ENCODE assay signal across 11 cellular contexts in genomic region chr19:17307876-17308377, GRCh38. TPM values are rescaled to one million over a fixed set of nuclear protein-coding genes. Genes with fewer than 3 reads are reported as not detected.
A peak's percentile ranks its signal among the peaks of the same experiment; 100 is the strongest.
DNase-seq lines count a peak whose midpoint lies in the region; ATAC-seq and TF ChIP-seq lines count a peak whose summit lies in the region.
"Had no signal": no experiment of that assay in that cellular context is flagged by ENCODE, and none has a peak within 500 bp of the region (broad histone marks: within the 10 kb centered on the region; RNA-seq: fewer than 3 reads in every experiment).

No MANE protein-coding gene starts in this region.

- H3K4ac ChIP-seq in H9 (ENCODE audit: low read depth, low read length) = no peak overlapping the region

- H3K27ac Mint-ChIP-seq in CD4-positive, CD25-positive, alpha-beta regulatory T cell = peak overlapping the region in 1 of 3 donors; percentile 93
- H3K27ac Mint-ChIP-seq in H9 (peak overlapping the region in 1 of 3 experiments; percentile 26; a peak in 1 of 7 replicates), natural killer cell (peak overlapping the region in 1 of 2 donors; percentile 27)
- H3K27ac Mint-ChIP-seq in activated naive CD8-positive, alpha-beta T cell treated with anti-CD3 and anti-CD28 coated beads for 36 hours = peak overlapping the region; percentile 40

- peaks cover 11 to 62% (median 31%) of the 10 kb centered on the region in 4 donors for H3K4me1 Mint-ChIP-seq in CD4-positive, CD25-positive, alpha-beta regulatory T cell
- peaks cover 29 to 39% of the 10 kb centered on the region in 2 experiments for H3K4me1 Mint-ChIP-seq in H9
- H3K4me1 Mint-ChIP-seq in activated naive CD8-positive, alpha-beta T cell treated with anti-CD3 and anti-CD28 coated beads for 36 hours = peaks cover 39% of the 10 kb centered on the region
- peaks cover 35 to 55% of the 10 kb centered on the region in 2 donors for H3K4me1 Mint-ChIP-seq in natural killer cell

- peaks cover 6% of the 10 kb centered on the region for H3K79me1 ChIP-seq in H9 (ENCODE audit: insufficient read depth, low read depth, low read length, poor library complexity, severe bottlenecking)

- H3T11ph ChIP-seq in H9 (ENCODE audit: low read length) = no peak overlapping the region

- intact Hi-C loops in natural killer cell (cut with micrococcal nuclease) = no loop called here
- intact Hi-C loops in left lung (cut with DNase I) = no loop called here

- peaks cover 7% of the 10 kb centered on the region; the same call in 1 of the 2 replicates for H3K79me2 ChIP-seq in H9 (ENCODE audit: insufficient read depth, low read length)

- peak overlapping the region in 3 of 4 donors; percentile 48 to 74 (median 72) for H3K4me3 Mint-ChIP-seq in CD4-positive, CD25-positive, alpha-beta regulatory T cell
- H3K4me3 Mint-ChIP-seq in H9 (peak overlapping the region; percentile 75 to 97), natural killer cell (peak overlapping the region; percentile 40)
- H3K4me3 Mint-ChIP-seq in activated naive CD8-positive, alpha-beta T cell treated with anti-CD3 and anti-CD28 coated beads for 36 hours = peak overlapping the region; percentile 91

- no peak overlapping the region for H2BK5ac ChIP-seq in H9 (ENCODE audit: insufficient read length, low read length)

- H3K4me2 ChIP-seq in H9 (ENCODE audit: insufficient read depth, insufficient read length, low read length) = no peak overlapping the region

- H3K36me3 Mint-ChIP-seq in CD4-positive, CD25-positive, alpha-beta regulatory T cell = peaks cover 5% of the 10 kb centered on the region
- H3K36me3 Mint-ChIP-seq in H9 (ENCODE audit: insufficient read depth in 1 of 3, low read depth in 3 of 3) = peaks cover 6 to 10% (median 7%) of the 10 kb centered on the region in 3 experiments; a peak in 5 of 7 replicates
- H3K36me3 Mint-ChIP-seq in activated naive CD8-positive, alpha-beta T cell treated with anti-CD3 and anti-CD28 coated beads for 36 hours = peaks cover 19% of the 10 kb centered on the region
- no peaks in the 10 kb centered on the region for H3K36me3 Mint-ChIP-seq in natural killer cell

- H3K27me3 Mint-ChIP-seq in CD4-positive, CD25-positive, alpha-beta regulatory T cell = no peaks in the 10 kb centered on the region
- H3K27me3 Mint-ChIP-seq in H9 (ENCODE audit: low read depth) (no peaks in the 10 kb centered on the region; the same call in 1 of the 2 replicates), natural killer cell (ENCODE audit: low read depth in 2 of 2) (no peaks in the 10 kb centered on the region)
- no peaks in the 10 kb centered on the region for H3K27me3 Mint-ChIP-seq in activated naive CD8-positive, alpha-beta T cell treated with anti-CD3 and anti-CD28 coated beads for 36 hours

- peaks cover 11% of the 10 kb centered on the region for H3K23me2 ChIP-seq in H9 (ENCODE audit: insufficient read length, low read depth, low read length, poor library complexity, severe bottlenecking)

- H3K27me3 ChIP-seq in CD4-positive, CD25-positive, alpha-beta regulatory T cell (ENCODE audit: control insufficient read depth, insufficient read depth, low read length) = no peaks in the 10 kb centered on the region
- H3K27me3 ChIP-seq in H9 (ENCODE audit: insufficient read depth, low read length) (no peaks in the 10 kb centered on the region), MG63 (no peaks in the 10 kb centered on the region), left lung (no peaks in the 10 kb centered on the region)

- no peak overlapping the region for H2BK15ac ChIP-seq in H9 (ENCODE audit: low read depth, low read length)

- no peaks in the 10 kb centered on the region for H4K20me1 ChIP-seq in H9 (ENCODE audit: control insufficient read depth, insufficient read depth, insufficient read length)

- no peak overlapping the region for H2BK12ac ChIP-seq in H9 (ENCODE audit: insufficient read length, low read depth, low read length)

- H4K8ac ChIP-seq in H9 (replicated peaks; ENCODE audit: insufficient read length, low read depth, low read length) = no peak overlapping the region

- H2AFZ ChIP-seq in H9 (ENCODE audit: low read length) = no peak overlapping the region

- no peak overlapping the region for H2BK120ac ChIP-seq in H9 (ENCODE audit: low read depth, low read length, poor library complexity, severe bottlenecking)

- no peak overlapping the region for H3K18ac ChIP-seq in H9 (ENCODE audit: insufficient read length, low read depth, low read length)

- no peak overlapping the region for H3K23ac ChIP-seq in H9 (ENCODE audit: insufficient read length, low read depth, low read length)

- no peak overlapping the region for H3K14ac ChIP-seq in H9 (ENCODE audit: insufficient read depth, low read length)

- H3K9me3 ChIP-seq in CD4-positive, CD25-positive, alpha-beta regulatory T cell (ENCODE audit: control insufficient read depth in 2 of 2, low read length in 2 of 2) = no peaks in the 10 kb centered on the region
- H3K9me3 ChIP-seq in H9 (ENCODE audit: control insufficient read depth, low read depth, low read length) = no peaks in the 10 kb centered on the region
- H3K9me3 ChIP-seq in MG63 = no peaks in the 10 kb centered on the region
- H3K9me3 ChIP-seq in left lung = no peaks in the 10 kb centered on the region

- H3K56ac ChIP-seq in H9 (ENCODE audit: insufficient read length, low read depth, low read length) = no peak overlapping the region

- H3K27ac ChIP-seq in CD4-positive, CD25-positive, alpha-beta regulatory T cell (ENCODE audit: insufficient read depth, low read length, poor library complexity, severe bottlenecking) = no peak overlapping the region
- H3K27ac ChIP-seq in H9 (ENCODE audit: insufficient read length, low read depth, low read length) (no peak overlapping the region), left lung (no peak overlapping the region), caudate nucleus (ENCODE audit: low read depth, low read length) (no peak overlapping the region)

- peaks cover 47% of the 10 kb centered on the region for H3K4me1 ChIP-seq in CD4-positive, CD25-positive, alpha-beta regulatory T cell (ENCODE audit: control insufficient read depth, insufficient read depth, low read length, poor library complexity, severe bottlenecking)
- H3K4me1 ChIP-seq in H9 (ENCODE audit: insufficient read depth, low read length) (peaks cover 3% of the 10 kb centered on the region; the same call in 1 of the 2 replicates), left lung (peaks cover 28 to 79% of the 10 kb centered on the region in 2 donors)

- H3K36me3 ChIP-seq in CD4-positive, CD25-positive, alpha-beta regulatory T cell (ENCODE audit: control insufficient read depth, insufficient read depth, low read length) = no peaks in the 10 kb centered on the region
- H3K36me3 ChIP-seq in MG63 (peaks cover 18% of the 10 kb centered on the region), left lung (peaks cover 0 to 11% of the 10 kb centered on the region in 2 donors)

- no peak overlapping the region for H4K91ac ChIP-seq in H9 (ENCODE audit: insufficient read length, low read depth, low read length)

- no peak overlapping the region for H2AK5ac ChIP-seq in H9 (ENCODE audit: insufficient read length, low read length)

- TF ChIP-seq CTCF in H9 (conservative IDR thresholded peaks at IDR 0.05) = no peak
- TF ChIP-seq CTCF in natural killer cell (IDR thresholded peaks at IDR 0.05) = no peak
- no peak for TF ChIP-seq CTCF in left lung (IDR thresholded peaks at IDR 0.05)

- no peak overlapping the region for H3K9ac ChIP-seq in H9 (ENCODE audit: extremely low read depth, insufficient read length, low read length)

- WGBS in H9 (ENCODE audit: extremely low coverage, insufficient read length, low lambda C conversion rate) = no CpG with 5 or more reads among the region's 8 CpGs

- no peak for DNase-seq in CD4-positive, CD25-positive, alpha-beta regulatory T cell
- DNase-seq in H9 (no peak), natural killer cell (no peak), MG63 (no peak), left lung (no peak), caudate nucleus (lab: John Stamatoyannopoulos, UW) (no peak)
- DNase-seq in activated naive CD8-positive, alpha-beta T cell treated with anti-CD3 and anti-CD28 coated beads for 36 hours = no peak
- no peak for DNase-seq in central memory CD4-positive, alpha-beta T cell
- DNase-seq: kidney, NCI-H1105 had no signal

- no peak for ATAC-seq in CD4-positive, CD25-positive, alpha-beta regulatory T cell (ENCODE audit: low read depth in 2 of 2)
- ATAC-seq in natural killer cell = no peak
- ATAC-seq in left lung = no peak
- ATAC-seq: sciatic nerve had no signal

- H4K5ac ChIP-seq in H9 (ENCODE audit: insufficient read length, low read depth, low read length) = no peak overlapping the region

- no peaks in the 10 kb centered on the region for H3K9me3 Mint-ChIP-seq in CD4-positive, CD25-positive, alpha-beta regulatory T cell
- H3K9me3 Mint-ChIP-seq in H9 (no peaks in the 10 kb centered on the region), natural killer cell (no peaks in the 10 kb centered on the region)
- no peaks in the 10 kb centered on the region for H3K9me3 Mint-ChIP-seq in activated naive CD8-positive, alpha-beta T cell treated with anti-CD3 and anti-CD28 coated beads for 36 hours

- H3K4me3 ChIP-seq in CD4-positive, CD25-positive, alpha-beta regulatory T cell (ENCODE audit: low read depth, low read length) = no peak overlapping the region
- H3K4me3 ChIP-seq in MG63 (no peak overlapping the region), left lung (no peak overlapping the region)

- H2BK20ac ChIP-seq in H9 (ENCODE audit: low read depth, low read length, poor library complexity, severe bottlenecking) = no peak overlapping the region

RNA-seq across cellular contexts. Expression of gene DDA1, which starts 1.4 kb away (rescaled TPM):
- total RNA-seq in CD4-positive, CD25-positive, alpha-beta regulatory T cell = 43.8 TPM
- polyA plus RNA-seq in CD4-positive, CD25-positive, alpha-beta regulatory T cell = 10 to 100 TPM; 26.7 to 38.6 (median 32.0) TPM
- total RNA-seq in H9 (2021) (42.3 and 45.7 TPM in 2 replicates), natural killer cell (10 to 100 TPM; 32.2 to 42.5 (median 37.7) TPM), left lung (10 to 100 TPM; 30.5 to 44.1 TPM)
- total RNA-seq in activated naive CD8-positive, alpha-beta T cell treated with anti-CD3 and anti-CD28 coated beads for 36 hours = 10 to 100 TPM; 41.0 to 43.6 TPM
- total RNA-seq in MG63 (2014; rRNA removed; shearing (Covaris generic); ENCODE audit: low replicate concordance) = 9.1 and 11.6 TPM in 2 replicates

RNA-seq across cellular contexts. Expression of gene MRPL34, which starts 2.3 kb away (rescaled TPM):
- total RNA-seq in CD4-positive, CD25-positive, alpha-beta regulatory T cell = 37.1 TPM
- 100 to 1,000 TPM; 223 to 248 (median 236) TPM for polyA plus RNA-seq in CD4-positive, CD25-positive, alpha-beta regulatory T cell
- total RNA-seq in H9 (2021) = 84.6 and 93.6 TPM in 2 replicates
- 100 to 1,000 TPM; 122 to 128 TPM for total RNA-seq in activated naive CD8-positive, alpha-beta T cell treated with anti-CD3 and anti-CD28 coated beads for 36 hours
- 10 to 100 TPM; 26.9 to 40.8 (median 39.4) TPM for total RNA-seq in natural killer cell
- total RNA-seq in MG63 (2014; rRNA removed; shearing (Covaris generic); ENCODE audit: low replicate concordance) = 17.2 and 26.2 TPM in 2 replicates
- 10 to 100 TPM; 72.9 to 91.9 TPM for total RNA-seq in left lung

RNA-seq across cellular contexts. Expression of gene ABHD8, which starts 4.7 kb away (rescaled TPM):
- total RNA-seq in CD4-positive, CD25-positive, alpha-beta regulatory T cell = 5.1 TPM
- polyA plus RNA-seq in CD4-positive, CD25-positive, alpha-beta regulatory T cell = 1 to 10 TPM; 5.6 to 8.7 (median 6.4) TPM
- 11.7 and 12.8 TPM in 2 replicates for total RNA-seq in H9 (2021)
- 1 to 10 TPM; 4.1 to 4.9 TPM for total RNA-seq in activated naive CD8-positive, alpha-beta T cell treated with anti-CD3 and anti-CD28 coated beads for 36 hours
- total RNA-seq in natural killer cell = 1 to 10 TPM; 7.5 to 10.0 (median 9.7) TPM
- total RNA-seq in MG63 (2014; rRNA removed; shearing (Covaris generic); ENCODE audit: low replicate concordance) = 1.3 TPM in 1 of 2 replicates, not detected in the other
- total RNA-seq in left lung = 10 to 100 TPM; 16.9 to 17.1 TPM

RNA-seq across cellular contexts. Expression of gene ANKLE1, which starts 26.2 kb away (rescaled TPM):
- 1.8 TPM for total RNA-seq in CD4-positive, CD25-positive, alpha-beta regulatory T cell
- polyA plus RNA-seq in CD4-positive, CD25-positive, alpha-beta regulatory T cell = 1 to 10 TPM in 2 of 4 donors, under 1 TPM in 2; 0.15 to 1.0 (median 0.96) TPM
- total RNA-seq in H9 (2021) = 15.0 and 16.5 TPM in 2 replicates
- 10 to 100 TPM; 22.9 to 23.2 TPM for total RNA-seq in activated naive CD8-positive, alpha-beta T cell treated with anti-CD3 and anti-CD28 coated beads for 36 hours
- 1 to 10 TPM; 1.3 to 3.6 (median 2.0) TPM for total RNA-seq in natural killer cell
- total RNA-seq in MG63 (2014; rRNA removed; shearing (Covaris generic); ENCODE audit: low replicate concordance) = 0.10 and 0.46 TPM in 2 replicates
- under 1 TPM; 0.45 to 0.55 TPM for total RNA-seq in left lung

RNA-seq across cellular contexts. Expression of gene ANO8, which starts 26.7 kb away (rescaled TPM):
- 17.8 TPM for total RNA-seq in CD4-positive, CD25-positive, alpha-beta regulatory T cell
- under 1 TPM in 3 of 4 donors, not detected in 1; 0.06 to 0.11 (median 0.08) TPM for polyA plus RNA-seq in CD4-positive, CD25-positive, alpha-beta regulatory T cell
- 18.9 and 21.9 TPM in 2 replicates for total RNA-seq in H9 (2021)
- 1 to 10 TPM; 2.5 to 2.7 TPM for total RNA-seq in activated naive CD8-positive, alpha-beta T cell treated with anti-CD3 and anti-CD28 coated beads for 36 hours
- total RNA-seq in natural killer cell = 10 to 100 TPM; 18.5 to 24.7 (median 19.1) TPM
- total RNA-seq in MG63 (2014; rRNA removed; shearing (Covaris generic); ENCODE audit: low replicate concordance) = 1.4 and 3.6 TPM in 2 replicates
- 10 to 100 TPM; 18.0 to 21.0 TPM for total RNA-seq in left lung

Comparison
In these comparisons a context has a peak if more than half of its experiments do, and no peak if none do; other contexts are left out.
1. H3K4me3 Mint-ChIP-seq: peak in every context shown above with its lines; median percentile 91 in activated naive CD8-positive, alpha-beta T cell treated with anti-CD3 and anti-CD28 coated beads for 36 hours; 86 in H9; 72 in CD4-positive, CD25-positive, alpha-beta regulatory T cell; 40 in natural killer cell.